39 cellular contexts compared by ENCODE assay signal in the genomic region with DNA sequence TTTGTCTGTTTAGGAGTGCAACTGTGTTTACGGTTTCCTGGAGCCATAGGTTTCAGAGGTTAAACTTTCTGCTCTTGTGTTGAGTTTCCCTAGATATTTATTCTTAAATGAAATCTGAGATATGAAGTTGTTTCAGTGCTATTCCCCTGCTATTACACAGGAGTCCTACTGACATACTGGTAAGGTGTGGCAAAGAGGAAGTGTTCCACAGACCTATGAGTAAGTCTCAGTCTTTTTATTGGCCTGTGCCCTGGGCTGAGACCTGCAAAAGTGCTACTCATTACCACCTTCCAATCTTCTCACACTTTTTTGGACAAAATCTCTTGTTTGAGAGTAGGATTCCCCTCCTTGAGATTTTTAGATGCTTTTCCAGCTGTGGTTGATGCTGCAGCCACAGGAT. TPM values are rescaled to one million over a fixed set of nuclear protein-coding genes. Genes with fewer than 3 reads are reported as not detected.
"Had no signal": no experiment of that assay in that cellular context is flagged by ENCODE, and none has a peak within 500 bp of the region (broad histone marks: within the 10 kb centered on the region; RNA-seq: fewer than 3 reads in every experiment).

No MANE protein-coding gene starts in this region.

- H3K27me3 ChIP-seq: Peyer's patch, SJSA1 had no signal

- H3K4me3 Mint-ChIP-seq: activated B cell treated with CpG ODN at 0.5 μM for 24 hours; activated CD4-positive, alpha-beta memory T cell treated with anti-CD3 and anti-CD28 coated beads for 36 hours; activated CD8-positive, alpha-beta memory T cell treated with anti-CD3 and anti-CD28 coated beads, Interleukin-2, amount 10 ng/mL, durations not matched to agents 7 days and 5 days; activated naive CD4-positive, alpha-beta T cell treated with anti-CD3 and anti-CD28 coated beads, Interleukin-2, amount 10 ng/mL, durations not matched to agents 7 days and 5 days; activated naive CD8-positive, alpha-beta T cell; activated naive CD8-positive, alpha-beta T cell treated with anti-CD3 and anti-CD28 coated beads, Interleukin-2, amount 50 U/mL, for 24 hours; brain; T-cell had no signal

- H3K9ac ChIP-seq: SK-N-SH had no signal

- H3K27ac ChIP-seq: Peyer's patch, SJSA1, VCaP had no signal

- H3K4me1 Mint-ChIP-seq: activated B cell treated with CpG ODN at 0.5 μM for 24 hours; activated CD8-positive, alpha-beta memory T cell treated with anti-CD3 and anti-CD28 coated beads, Interleukin-2, amount 10 ng/mL, durations not matched to agents 7 days and 5 days; activated naive CD4-positive, alpha-beta T cell treated with anti-CD3 and anti-CD28 coated beads, Interleukin-2, amount 10 ng/mL, durations not matched to agents 7 days and 5 days; activated naive CD8-positive, alpha-beta T cell treated with anti-CD3 and anti-CD28 coated beads, Interleukin-2, amount 50 U/mL, for 24 hours; brain; T-cell had no signal

- H3K36me3 ChIP-seq: Peyer's patch, SJSA1 had no signal

- H3K9me3 Mint-ChIP-seq: activated B cell treated with CpG ODN at 0.5 μM for 24 hours; activated CD4-positive, alpha-beta memory T cell treated with anti-CD3 and anti-CD28 coated beads for 36 hours; activated naive CD4-positive, alpha-beta T cell treated with anti-CD3 and anti-CD28 coated beads, Interleukin-2, amount 10 ng/mL, durations not matched to agents 7 days and 5 days; activated naive CD8-positive, alpha-beta T cell treated with anti-CD3 and anti-CD28 coated beads, Interleukin-2, amount 50 U/mL, for 24 hours; T-cell had no signal

- H3K4me1 ChIP-seq: Peyer's patch, SJSA1 had no signal

- ATAC-seq: activated CD8-positive, alpha-beta memory T cell treated with anti-CD3 and anti-CD28 coated beads, Interleukin-2, amount 10 ng/mL, durations not matched to agents 7 days and 5 days; activated naive CD8-positive, alpha-beta T cell treated with anti-CD3 and anti-CD28 coated beads, Interleukin-2, amount 50 U/mL, for 24 hours; PC-3; T-cell had no signal

- H3K4me3 ChIP-seq: Peyer's patch, SJSA1 had no signal

- H3K27ac Mint-ChIP-seq: activated B cell treated with CpG ODN at 0.5 μM for 24 hours; activated CD4-positive, alpha-beta memory T cell treated with anti-CD3 and anti-CD28 coated beads for 36 hours; activated CD8-positive, alpha-beta memory T cell treated with anti-CD3 and anti-CD28 coated beads, Interleukin-2, amount 10 ng/mL, durations not matched to agents 7 days and 5 days; activated naive CD4-positive, alpha-beta T cell treated with anti-CD3 and anti-CD28 coated beads, Interleukin-2, amount 10 ng/mL, durations not matched to agents 7 days and 5 days; activated naive CD8-positive, alpha-beta T cell; activated naive CD8-positive, alpha-beta T cell treated with anti-CD3 and anti-CD28 coated beads, Interleukin-2, amount 50 U/mL, for 24 hours; brain; T-cell had no signal

- H3K4me2 ChIP-seq: SK-N-SH had no signal

- DNase-seq: activated B cell treated with CpG ODN at 0.5 μM for 24 hours; activated CD4-positive, alpha-beta memory T cell treated with anti-CD3 and anti-CD28 coated beads for 36 hours; activated CD4-positive, alpha-beta T cell treated with anti-CD3 and anti-CD28 coated beads for 4 hours; activated CD4-positive, alpha-beta T cell treated with anti-CD3 and anti-CD28 coated beads, Interleukin-2, amount 50 U/mL, for 1 hour; activated CD4-positive, CD25-positive, alpha-beta regulatory T cell treated with anti-CD3 and anti-CD28 coated beads, Interleukin-2, amount 50 U/mL, for 72 hours; activated CD8-positive, alpha-beta memory T cell treated with anti-CD3 and anti-CD28 coated beads for 24 hours; activated CD8-positive, alpha-beta memory T cell treated with anti-CD3 and anti-CD28 coated beads, Interleukin-2, amount 10 ng/mL, durations not matched to agents 7 days and 5 days; activated CD8-positive, alpha-beta memory T cell treated with anti-CD3 and anti-CD28 coated beads, Interleukin-2, amount 50 U/mL, for 48 hours; activated effector memory CD4-positive, alpha-beta T cell treated with Interleukin-2 at 50 U/mL for 16 hours; activated naive CD4-positive, alpha-beta T cell treated with anti-CD3 and anti-CD28 coated beads, Interleukin-2, amount 10 ng/mL, durations not matched to agents 7 days and 5 days; activated naive CD8-positive, alpha-beta T cell treated with anti-CD3 and anti-CD28 coated beads, Interleukin-2, amount 50 U/mL, for 24 hours; activated T-cell treated with anti-CD3 and anti-CD28 coated beads, Interleukin-2, amount 50 U/mL, for 48 hours; anterior cingulate cortex; central memory CD4-positive, alpha-beta T cell; Kasumi-1; MM.1S; MV-4-11; NCI-H1092; NCI-H1436 treated with DMSO at 0.1 percent for 48 hours; NCI-H1694 treated with DMSO at 0.1 percent for 48 hours; NCI-H2029; NCI-H2171; NCI-H510A; NCI-H526; NCI-H748 treated with DMSO at 0.1 percent for 48 hours; NK-92 treated with Interleukin-12 subunit alpha and Interleukin-12 subunit beta, amount 100 ng/mL, for 24 hours; PC-3; Peyer's patch; RPMI8226; SHP77 treated with DMSO at 0.1 percent for 48 hours; SK-N-SH; T-cell; T-helper 2 cell; T-helper 9 cell had no signal

- H3K27me3 Mint-ChIP-seq: activated naive CD4-positive, alpha-beta T cell treated with anti-CD3 and anti-CD28 coated beads, Interleukin-2, amount 10 ng/mL, durations not matched to agents 7 days and 5 days had no signal

- H3K36me3 Mint-ChIP-seq: activated CD4-positive, alpha-beta memory T cell treated with anti-CD3 and anti-CD28 coated beads for 36 hours; activated naive CD4-positive, alpha-beta T cell treated with anti-CD3 and anti-CD28 coated beads, Interleukin-2, amount 10 ng/mL, durations not matched to agents 7 days and 5 days; activated naive CD8-positive, alpha-beta T cell; brain; T-cell had no signal

- H3K9me3 ChIP-seq: Peyer's patch, SJSA1, SK-N-SH had no signal

RNA-seq across cellular contexts. Expression of gene MAGEA8, which starts 35.6 kb away (rescaled TPM):
- total RNA-seq: activated B cell treated with CpG ODN at 0.5 μM for 24 hours; activated CD4-positive, alpha-beta memory T cell treated with anti-CD3 and anti-CD28 coated beads for 36 hours; activated CD8-positive, alpha-beta memory T cell treated with anti-CD3 and anti-CD28 coated beads, Interleukin-2, amount 10 ng/mL, durations not matched to agents 7 days and 5 days; cerebellum; PC-3; Peyer's patch; SJSA1; T-cell had no signal
